In genomic region chr1:77036560-77036959, GRCh38 we compare ENCODE assay signal across 15 cellular contexts.
DNase-seq lines count a peak whose midpoint lies in the region; ATAC-seq, FAIRE-seq and TF ChIP-seq lines count a peak whose summit lies in the region.
"Had no signal": no experiment of that assay in that cellular context is flagged by ENCODE, and none has a peak within 500 bp of the region (broad histone marks: within the 10 kb centered on the region; RNA-seq: fewer than 3 reads in every experiment).

No MANE protein-coding gene starts in this region.

- H3K18ac ChIP-seq in mesendoderm (ENCODE audit: low read length), result no peak overlapping the region

- H3K79me1 ChIP-seq in mesendoderm (ENCODE audit: low read length), result no peaks in the 10 kb centered on the region

- H3K27me3 ChIP-seq in bronchial epithelial cell (ENCODE audit: control insufficient read depth, insufficient read depth, low read length), result no peaks in the 10 kb centered on the region
- no peaks in the 10 kb centered on the region for H3K27me3 ChIP-seq in mesendoderm (ENCODE audit: insufficient read depth, low read length, poor library complexity)
- H3K27me3 ChIP-seq: BE2C, upper lobe of right lung had no signal

- no peak overlapping the region for H2BK5ac ChIP-seq in mesendoderm (ENCODE audit: low read length)

- WGBS in mesendoderm (ENCODE audit: extremely low coverage, insufficient coverage, low lambda C conversion rate), result no CpG with 5 or more reads among the region's 2 CpGs

- no peaks in the 10 kb centered on the region for H3K36me3 Mint-ChIP-seq in activated CD4-positive, alpha-beta T cell treated with anti-CD3 and anti-CD28 coated beads, Interleukin-2, amount 10 ng/mL, durations not matched to agents 7 days and 5 days (ENCODE audit: low read depth)
- no peaks in the 10 kb centered on the region for H3K36me3 Mint-ChIP-seq in activated CD4-positive, alpha-beta memory T cell treated with anti-CD3 and anti-CD28 coated beads, Interleukin-2, amount 10 ng/mL, durations not matched to agents 7 days and 5 days (ENCODE audit: low read depth)
- H3K36me3 Mint-ChIP-seq: activated naive CD8-positive, alpha-beta T cell had no signal

- H4K5ac ChIP-seq in mesendoderm (ENCODE audit: low read length), result no peak overlapping the region

- H3K27ac ChIP-seq in mesendoderm (ENCODE audit: low read depth, low read length), result no peak overlapping the region
- H3K27ac ChIP-seq: lower lobe of right lung, psoas muscle, upper lobe of right lung had no signal

- H3K56ac ChIP-seq in mesendoderm (ENCODE audit: low read length), result no peak overlapping the region

- no peak overlapping the region for H3K4me3 Mint-ChIP-seq in activated CD4-positive, alpha-beta T cell treated with anti-CD3 and anti-CD28 coated beads, Interleukin-2, amount 10 ng/mL, durations not matched to agents 7 days and 5 days
- H3K4me3 Mint-ChIP-seq in activated CD4-positive, alpha-beta memory T cell treated with anti-CD3 and anti-CD28 coated beads, Interleukin-2, amount 10 ng/mL, durations not matched to agents 7 days and 5 days, result no peak overlapping the region
- H3K4me3 Mint-ChIP-seq: activated naive CD8-positive, alpha-beta T cell had no signal

- no peak overlapping the region for H3K4me2 ChIP-seq in mesendoderm (ENCODE audit: low read length)

- ATAC-seq in activated CD4-positive, CD25-positive, alpha-beta regulatory T cell treated with anti-CD3 and anti-CD28 coated beads, Interleukin-2, amount 50 U/mL, for 24 hours, result no peak
- ATAC-seq: lower lobe of right lung, Panc1, psoas muscle, upper lobe of right lung had no signal

- H3K4me1 ChIP-seq in mesendoderm (ENCODE audit: control insufficient read depth, low read depth, low read length), result no peaks in the 10 kb centered on the region
- H3K4me1 ChIP-seq: BE2C, lower lobe of right lung, psoas muscle, upper lobe of right lung had no signal

- peaks cover 4% of the 10 kb centered on the region for H3K27me3 Mint-ChIP-seq in activated CD4-positive, alpha-beta T cell treated with anti-CD3 and anti-CD28 coated beads, Interleukin-2, amount 10 ng/mL, durations not matched to agents 7 days and 5 days
- H3K27me3 Mint-ChIP-seq in activated CD4-positive, alpha-beta memory T cell treated with anti-CD3 and anti-CD28 coated beads, Interleukin-2, amount 10 ng/mL, durations not matched to agents 7 days and 5 days, result no peaks in the 10 kb centered on the region
- H3K27me3 Mint-ChIP-seq: activated naive CD8-positive, alpha-beta T cell had no signal

- H3K27ac Mint-ChIP-seq in activated CD4-positive, alpha-beta T cell treated with anti-CD3 and anti-CD28 coated beads, Interleukin-2, amount 10 ng/mL, durations not matched to agents 7 days and 5 days, result no peak overlapping the region
- H3K27ac Mint-ChIP-seq in activated CD4-positive, alpha-beta memory T cell treated with anti-CD3 and anti-CD28 coated beads, Interleukin-2, amount 10 ng/mL, durations not matched to agents 7 days and 5 days, result no peak overlapping the region
- H3K27ac Mint-ChIP-seq: activated naive CD8-positive, alpha-beta T cell had no signal

- peaks cover 3% of the 10 kb centered on the region for H3K9me3 Mint-ChIP-seq in activated CD4-positive, alpha-beta T cell treated with anti-CD3 and anti-CD28 coated beads, Interleukin-2, amount 10 ng/mL, durations not matched to agents 7 days and 5 days
- peaks cover 4% of the 10 kb centered on the region for H3K9me3 Mint-ChIP-seq in activated CD4-positive, alpha-beta memory T cell treated with anti-CD3 and anti-CD28 coated beads, Interleukin-2, amount 10 ng/mL, durations not matched to agents 7 days and 5 days

- H2BK120ac ChIP-seq in mesendoderm (ENCODE audit: low read depth, low read length), result no peak overlapping the region

- no peaks in the 10 kb centered on the region for H3K4me1 Mint-ChIP-seq in activated CD4-positive, alpha-beta T cell treated with anti-CD3 and anti-CD28 coated beads, Interleukin-2, amount 10 ng/mL, durations not matched to agents 7 days and 5 days
- no peaks in the 10 kb centered on the region for H3K4me1 Mint-ChIP-seq in activated CD4-positive, alpha-beta memory T cell treated with anti-CD3 and anti-CD28 coated beads, Interleukin-2, amount 10 ng/mL, durations not matched to agents 7 days and 5 days

- H2BK15ac ChIP-seq in mesendoderm (replicated peaks; ENCODE audit: low read depth), result no peak overlapping the region

- no peak overlapping the region for H2AK5ac ChIP-seq in mesendoderm (ENCODE audit: low read length)

- CTCF ChIA-PET in activated CD4-positive, alpha-beta T cell treated with anti-CD3 and anti-CD28 coated beads, Interleukin-2, amount 10 ng/mL, durations not matched to agents 7 days and 5 days (lab: Charles Lee), result no interaction called here
- CTCF ChIA-PET in activated CD4-positive, alpha-beta memory T cell treated with anti-CD3 and anti-CD28 coated beads, Interleukin-2, amount 10 ng/mL, durations not matched to agents 7 days and 5 days (lab: Charles Lee), result no interaction called here

- no peak overlapping the region for H3K23ac ChIP-seq in mesendoderm (ENCODE audit: low read length)

- DNase-seq in activated CD4-positive, alpha-beta T cell treated with anti-CD3 and anti-CD28 coated beads, Interleukin-2, amount 10 ng/mL, durations not matched to agents 7 days and 5 days, result peak; percentile 43
- DNase-seq in activated CD4-positive, alpha-beta T cell treated with anti-CD3 and anti-CD28 coated beads for 4 hours, result no peak
- peak; percentile 14 for DNase-seq in NAMALWA (ENCODE audit: low spot score)
- peak; percentile 46 for DNase-seq in bronchial epithelial cell (ENCODE audit: low read depth)
- peak; percentile 45 for DNase-seq in mesendoderm
- DNase-seq in islet precursor cell, result no peak
- DNase-seq in activated CD4-positive, alpha-beta memory T cell treated with anti-CD3 and anti-CD28 coated beads, Interleukin-2, amount 10 ng/mL, durations not matched to agents 7 days and 5 days, result no peak
- DNase-seq: BE2C, lower lobe of right lung, NCI-H187 treated with DMSO at 0.1 percent for 48 hours, psoas muscle, upper lobe of right lung had no signal

- no peak for FAIRE-seq in bronchial epithelial cell (lab: Jason Lieb, UNC)

- H3K4me3 ChIP-seq in bronchial epithelial cell (ENCODE audit: low read depth, low read length), result no peak overlapping the region
- no peak overlapping the region for H3K4me3 ChIP-seq in mesendoderm (ENCODE audit: low read length)
- H3K4me3 ChIP-seq: lower lobe of right lung, psoas muscle, upper lobe of right lung had no signal

- no peak for TF ChIP-seq CTCF in bronchial epithelial cell (IDR thresholded peaks at IDR 0.05; ENCODE audit: insufficient read depth, low read length, severe bottlenecking)

- no peak overlapping the region for H3K4ac ChIP-seq in mesendoderm (ENCODE audit: low read depth, low read length)

- no peaks in the 10 kb centered on the region for H3K79me2 ChIP-seq in mesendoderm (ENCODE audit: control insufficient read depth, insufficient read depth, low read length)

- H4K8ac ChIP-seq in mesendoderm (ENCODE audit: low read depth, low read length), result no peak overlapping the region

- H3K36me3 ChIP-seq in bronchial epithelial cell (ENCODE audit: control insufficient read depth, insufficient read depth, low read length) (no peaks in the 10 kb centered on the region), mesendoderm (ENCODE audit: control insufficient read depth, insufficient read depth, low read length) (no peaks in the 10 kb centered on the region)
- H3K36me3 ChIP-seq: BE2C, lower lobe of right lung, upper lobe of right lung had no signal

- POLR2A ChIA-PET in activated CD4-positive, alpha-beta T cell treated with anti-CD3 and anti-CD28 coated beads, Interleukin-2, amount 10 ng/mL, durations not matched to agents 7 days and 5 days (lab: Charles Lee), result no interaction called here
- POLR2A ChIA-PET in activated CD4-positive, alpha-beta memory T cell treated with anti-CD3 and anti-CD28 coated beads, Interleukin-2, amount 10 ng/mL, durations not matched to agents 7 days and 5 days (lab: Charles Lee), result no interaction called here

- no peak overlapping the region for H3K9ac ChIP-seq in mesendoderm (ENCODE audit: low read length)

Comparison
In these comparisons a context has a peak if more than half of its experiments do, and no peak if none do; other contexts are left out.
1. DNase-seq: peak in activated CD4-positive, alpha-beta T cell treated with anti-CD3 and anti-CD28 coated beads, Interleukin-2, amount 10 ng/mL, durations not matched to agents 7 days and 5 days (single experiment), NAMALWA (single experiment), bronchial epithelial cell (single experiment) and mesendoderm (single experiment); none in activated CD4-positive, alpha-beta T cell treated with anti-CD3 and anti-CD28 coated beads for 4 hours (0 of 2), islet precursor cell (single experiment) and activated CD4-positive, alpha-beta memory T cell treated with anti-CD3 and anti-CD28 coated beads, Interleukin-2, amount 10 ng/mL, durations not matched to agents 7 days and 5 days (single experiment).